ENCODE assay signal across 14 cellular contexts in the genomic region with DNA sequence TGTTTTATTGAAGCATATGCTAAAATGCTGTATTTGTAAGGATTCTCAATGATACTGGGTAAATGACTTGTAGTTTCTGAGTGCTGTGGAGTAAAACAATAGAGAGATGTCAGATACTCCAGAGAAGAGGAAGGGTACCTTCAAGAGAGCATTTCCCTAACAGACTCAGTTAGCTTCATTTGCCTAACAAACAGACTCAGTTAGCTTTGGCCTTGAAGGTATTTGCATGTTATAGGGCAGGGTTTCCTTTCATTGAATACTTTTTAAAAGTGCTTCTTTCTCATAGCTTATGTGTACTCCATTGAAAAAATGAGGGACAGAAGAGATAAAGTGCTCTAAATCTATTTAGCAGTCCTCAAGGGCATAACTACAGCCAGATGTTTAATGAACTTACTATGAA.
A peak's percentile ranks its signal among the peaks of the same experiment; 100 is the strongest.
DNase-seq lines count a peak whose midpoint lies in the region; ATAC-seq and TF ChIP-seq lines count a peak whose summit lies in the region.
"Had no signal": no experiment of that assay in that cellular context is flagged by ENCODE, and none has a peak within 500 bp of the region (broad histone marks: within the 10 kb centered on the region; RNA-seq: fewer than 3 reads in every experiment).

No MANE protein-coding gene starts in this region.

- H3K4me3 ChIP-seq in SK-N-SH (ENCODE audit: low read depth in 2 of 2, low read length in 1 of 2) = no peak overlapping the region
- H3K4me3 ChIP-seq in SU-DHL-6 (ENCODE audit: insufficient read depth, low read length, poor library complexity, severe bottlenecking) = no peak overlapping the region
- H3K4me3 ChIP-seq in iPS-18a (ENCODE audit: low read length) = peak overlapping the region; percentile 34
- H3K4me3 ChIP-seq: BLaER1 had no signal

- no peaks in the 10 kb centered on the region for H3K36me3 ChIP-seq in SK-N-SH (replicated peaks in 1 of 2; ENCODE audit: control insufficient read depth in 1 of 2, insufficient read depth in 2 of 2, low read length in 1 of 2)
- no peaks in the 10 kb centered on the region for H3K36me3 ChIP-seq in SU-DHL-6 (ENCODE audit: low read length)
- H3K36me3 ChIP-seq in iPS-18a (ENCODE audit: control insufficient read depth, low read depth, low read length) = no peaks in the 10 kb centered on the region
- H3K36me3 ChIP-seq: BLaER1 had no signal

- no peak for TF ChIP-seq EP300 in SK-N-SH (IDR thresholded peaks at IDR 0.05; ENCODE audit: borderline replicate concordance in 1 of 2, low read depth in 1 of 2, low read length in 1 of 2)

- H3K9me2 ChIP-seq in SK-N-SH (no peaks in the 10 kb centered on the region), SU-DHL-6 (replicated peaks; ENCODE audit: insufficient read depth, low read length) (no peaks in the 10 kb centered on the region)

- no peaks in the 10 kb centered on the region for H3K9me3 ChIP-seq in SK-N-SH
- no peaks in the 10 kb centered on the region for H3K9me3 ChIP-seq in SU-DHL-6 (ENCODE audit: insufficient read depth, low read length)
- no peaks in the 10 kb centered on the region for H3K9me3 ChIP-seq in iPS-18a (ENCODE audit: control insufficient read depth, low read depth, low read length)
- H3K9me3 ChIP-seq: BLaER1, Caco-2 had no signal

- H3K79me2 ChIP-seq in SK-N-SH (ENCODE audit: insufficient read depth) (no peaks in the 10 kb centered on the region), SU-DHL-6 (ENCODE audit: insufficient read depth, low read length) (no peaks in the 10 kb centered on the region)

- no peaks in the 10 kb centered on the region for H4K20me1 ChIP-seq in SK-N-SH (ENCODE audit: insufficient read depth)
- H4K20me1 ChIP-seq in SU-DHL-6 (ENCODE audit: low read depth, low read length) = no peaks in the 10 kb centered on the region
- H4K20me1 ChIP-seq: BLaER1 had no signal

- no peak overlapping the region for H3K4me2 ChIP-seq in SK-N-SH
- H3K4me2 ChIP-seq in SU-DHL-6 (ENCODE audit: low read depth, low read length, poor library complexity, severe bottlenecking) = peak overlapping the region; percentile 3
- H3K4me2 ChIP-seq: BLaER1, KMS-11 had no signal

- H3K27me3 ChIP-seq in SK-N-SH (ENCODE audit: insufficient read depth) (no peaks in the 10 kb centered on the region; the same call in 1 of the 2 replicates), SU-DHL-6 (ENCODE audit: low read length) (no peaks in the 10 kb centered on the region), iPS-18a (ENCODE audit: control insufficient read depth, insufficient read depth, low read length) (no peaks in the 10 kb centered on the region)
- H3K27me3 ChIP-seq: BLaER1 had no signal

- CTCF ChIA-PET in SK-N-SH (lab: Yijun Ruan, JAX) = interaction anchor here (0.7 to 1.7 kb wide), 7 partner anchors 8 to 107 kb away, joined by 3 to 8 read pairs (median 3); no protein-coding TSS in a partner anchor

- H2AFZ ChIP-seq in SK-N-SH (ENCODE audit: low read depth) (no peak overlapping the region), SU-DHL-6 (ENCODE audit: low read depth, low read length, severe bottlenecking) (no peak overlapping the region)

- H3K4me1 ChIP-seq in SK-N-SH (ENCODE audit: control insufficient read depth in 1 of 2, insufficient read depth in 2 of 2, low read depth in 1 of 2, low read length in 1 of 2) (peaks cover 0 to 3% of the 10 kb centered on the region in 2 experiments; a peak in 2 of 4 replicates), iPS-18a (ENCODE audit: control insufficient read depth, low read depth, low read length) (peaks cover 58% of the 10 kb centered on the region)
- H3K4me1 ChIP-seq: BLaER1 had no signal

- H3K9ac ChIP-seq in SK-N-SH (no peak overlapping the region), SU-DHL-6 (ENCODE audit: low read length) (no peak overlapping the region), iPS-18a (ENCODE audit: low read length) (no peak overlapping the region)
- H3K9ac ChIP-seq: BLaER1, KMS-11 had no signal

- no peak overlapping the region for H3K27ac ChIP-seq in SK-N-SH (ENCODE audit: low read depth in 2 of 2, low read length in 1 of 2)
- H3K27ac ChIP-seq in SU-DHL-6 (ENCODE audit: low read depth, low read length) = peak overlapping the region; percentile 56
- peak overlapping the region; percentile 50 for H3K27ac ChIP-seq in iPS-18a (ENCODE audit: low read length)
- H3K27ac ChIP-seq: 22Rv1, BLaER1, KMS-11 had no signal

- ATAC-seq in SK-N-SH treated with all-trans-retinoic acid at 6 μM for 48 hours (no peak), HG03045 (IDR thresholded peaks at IDR 0.05; ENCODE audit: unreplicated experiment) (no peak), GM21447 (IDR thresholded peaks at IDR 0.05; ENCODE audit: unreplicated experiment) (no peak), HG02981 (IDR thresholded peaks at IDR 0.05; ENCODE audit: unreplicated experiment) (no peak)

- POLR2A ChIA-PET in SK-N-SH (lab: Yijun Ruan, JAX) = no interaction called here

- no peaks in the 10 kb centered on the region for H3F3A ChIP-seq in SK-N-SH (replicated peaks; ENCODE audit: insufficient read depth)
- H3F3A ChIP-seq in SU-DHL-6 (ENCODE audit: insufficient read depth) = 0 out of 2 replicates have a peak, but pooled peaks cover 4% of the 10 kb centered on the region

- DNase-seq in SK-N-SH = no peak
- DNase-seq: Caco-2; CD8-positive, alpha-beta memory T cell; DND-41; GDM1 had no signal

- TF ChIP-seq CTCF in SK-N-SH (IDR thresholded peaks at IDR 0.05) (no peak), SU-DHL-6 (IDR thresholded peaks at IDR 0.05; ENCODE audit: insufficient read depth, low read length, poor library complexity, severe bottlenecking) (no peak)

- TF ChIP-seq RAD21 in SK-N-SH (IDR thresholded peaks at IDR 0.05; ENCODE audit: low read length) = no peak

TF ChIP-seq in SK-N-SH, 30 proteins besides CTCF, POLR2A, EP300 and RAD21:
- TF ChIP-seq, protein P1, sequence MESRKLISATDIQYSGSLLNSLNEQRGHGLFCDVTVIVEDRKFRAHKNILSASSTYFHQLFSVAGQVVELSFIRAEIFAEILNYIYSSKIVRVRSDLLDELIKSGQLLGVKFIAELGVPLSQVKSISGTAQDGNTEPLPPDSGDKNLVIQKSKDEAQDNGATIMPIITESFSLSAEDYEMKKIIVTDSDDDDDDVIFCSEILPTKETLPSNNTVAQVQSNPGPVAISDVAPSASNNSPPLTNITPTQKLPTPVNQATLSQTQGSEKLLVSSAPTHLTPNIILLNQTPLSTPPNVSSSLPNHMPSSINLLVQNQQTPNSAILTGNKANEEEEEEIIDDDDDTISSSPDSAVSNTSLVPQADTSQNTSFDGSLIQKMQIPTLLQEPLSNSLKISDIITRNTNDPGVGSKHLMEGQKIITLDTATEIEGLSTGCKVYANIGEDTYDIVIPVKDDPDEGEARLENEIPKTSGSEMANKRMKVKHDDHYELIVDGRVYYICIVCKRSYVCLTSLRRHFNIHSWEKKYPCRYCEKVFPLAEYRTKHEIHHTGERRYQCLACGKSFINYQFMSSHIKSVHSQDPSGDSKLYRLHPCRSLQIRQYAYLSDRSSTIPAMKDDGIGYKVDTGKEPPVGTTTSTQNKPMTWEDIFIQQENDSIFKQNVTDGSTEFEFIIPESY (IDR thresholded peaks at IDR 0.05; ENCODE audit: borderline replicate concordance, low read depth) = no peak
- TF ChIP-seq RCOR1 (IDR thresholded peaks at IDR 0.05; ENCODE audit: low read length) = 0 out of 2 replicates have a peak, but pooled peaks have one; percentile 29
TF ChIP-seq in SK-N-SH: peak in this region for 1.

TF ChIP-seq in SK-N-SH treated with all-trans-retinoic acid at 6 μM for 48 hours, 23 proteins besides CTCF, POLR2A, EP300 and RAD21 (continues in another document):
- TF ChIP-seq, protein P2, sequence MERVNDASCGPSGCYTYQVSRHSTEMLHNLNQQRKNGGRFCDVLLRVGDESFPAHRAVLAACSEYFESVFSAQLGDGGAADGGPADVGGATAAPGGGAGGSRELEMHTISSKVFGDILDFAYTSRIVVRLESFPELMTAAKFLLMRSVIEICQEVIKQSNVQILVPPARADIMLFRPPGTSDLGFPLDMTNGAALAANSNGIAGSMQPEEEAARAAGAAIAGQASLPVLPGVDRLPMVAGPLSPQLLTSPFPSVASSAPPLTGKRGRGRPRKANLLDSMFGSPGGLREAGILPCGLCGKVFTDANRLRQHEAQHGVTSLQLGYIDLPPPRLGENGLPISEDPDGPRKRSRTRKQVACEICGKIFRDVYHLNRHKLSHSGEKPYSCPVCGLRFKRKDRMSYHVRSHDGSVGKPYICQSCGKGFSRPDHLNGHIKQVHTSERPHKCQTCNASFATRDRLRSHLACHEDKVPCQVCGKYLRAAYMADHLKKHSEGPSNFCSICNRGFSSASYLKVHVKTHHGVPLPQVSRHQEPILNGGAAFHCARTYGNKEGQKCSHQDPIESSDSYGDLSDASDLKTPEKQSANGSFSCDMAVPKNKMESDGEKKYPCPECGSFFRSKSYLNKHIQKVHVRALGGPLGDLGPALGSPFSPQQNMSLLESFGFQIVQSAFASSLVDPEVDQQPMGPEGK (CRISPR knock-in tag; IDR thresholded peaks at IDR 0.05; ENCODE audit: borderline replicate concordance) = no peak
- TF ChIP-seq, protein P3, sequence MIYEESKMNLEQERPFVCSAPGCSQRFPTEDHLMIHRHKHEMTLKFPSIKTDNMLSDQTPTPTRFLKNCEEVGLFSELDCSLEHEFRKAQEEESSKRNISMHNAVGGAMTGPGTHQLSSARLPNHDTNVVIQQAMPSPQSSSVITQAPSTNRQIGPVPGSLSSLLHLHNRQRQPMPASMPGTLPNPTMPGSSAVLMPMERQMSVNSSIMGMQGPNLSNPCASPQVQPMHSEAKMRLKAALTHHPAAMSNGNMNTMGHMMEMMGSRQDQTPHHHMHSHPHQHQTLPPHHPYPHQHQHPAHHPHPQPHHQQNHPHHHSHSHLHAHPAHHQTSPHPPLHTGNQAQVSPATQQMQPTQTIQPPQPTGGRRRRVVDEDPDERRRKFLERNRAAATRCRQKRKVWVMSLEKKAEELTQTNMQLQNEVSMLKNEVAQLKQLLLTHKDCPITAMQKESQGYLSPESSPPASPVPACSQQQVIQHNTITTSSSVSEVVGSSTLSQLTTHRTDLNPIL (CRISPR knock-in tag; IDR thresholded peaks at IDR 0.05; ENCODE audit: low read depth) = no peak
- TF ChIP-seq BACH2 (CRISPR knock-in tag; IDR thresholded peaks at IDR 0.05; ENCODE audit: borderline replicate concordance) = no peak
- TF ChIP-seq, protein P4, sequence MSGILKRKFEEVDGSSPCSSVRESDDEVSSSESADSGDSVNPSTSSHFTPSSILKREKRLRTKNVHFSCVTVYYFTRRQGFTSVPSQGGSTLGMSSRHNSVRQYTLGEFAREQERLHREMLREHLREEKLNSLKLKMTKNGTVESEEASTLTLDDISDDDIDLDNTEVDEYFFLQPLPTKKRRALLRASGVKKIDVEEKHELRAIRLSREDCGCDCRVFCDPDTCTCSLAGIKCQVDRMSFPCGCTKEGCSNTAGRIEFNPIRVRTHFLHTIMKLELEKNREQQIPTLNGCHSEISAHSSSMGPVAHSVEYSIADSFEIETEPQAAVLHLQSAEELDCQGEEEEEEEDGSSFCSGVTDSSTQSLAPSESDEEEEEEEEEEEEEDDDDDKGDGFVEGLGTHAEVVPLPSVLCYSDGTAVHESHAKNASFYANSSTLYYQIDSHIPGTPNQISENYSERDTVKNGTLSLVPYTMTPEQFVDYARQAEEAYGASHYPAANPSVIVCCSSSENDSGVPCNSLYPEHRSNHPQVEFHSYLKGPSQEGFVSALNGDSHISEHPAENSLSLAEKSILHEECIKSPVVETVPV (CRISPR knock-in tag; IDR thresholded peaks at IDR 0.05) = no peak

Comparison
In these comparisons a context has a peak if more than half of its experiments do, and no peak if none do; other contexts are left out.
1. H3K27ac ChIP-seq: peak in SU-DHL-6 (single experiment) and iPS-18a (single experiment); none in SK-N-SH (0 of 2).